In genomic region chr1:44112486-44112885, GRCh38 we compare ENCODE assay signal across 18 cellular contexts. TPM values are rescaled to one million over a fixed set of nuclear protein-coding genes. Genes with fewer than 3 reads are reported as not detected.
DNase-seq lines count a peak whose midpoint lies in the region; ATAC-seq, FAIRE-seq and TF ChIP-seq lines count a peak whose summit lies in the region.
"Had no signal": no experiment of that assay in that cellular context is flagged by ENCODE, and none has a peak within 500 bp of the region (broad histone marks: within the 10 kb centered on the region; RNA-seq: fewer than 3 reads in every experiment).

No MANE protein-coding gene starts in this region.

- H3F3A ChIP-seq in SK-N-SH (replicated peaks; ENCODE audit: insufficient read depth), result no peaks in the 10 kb centered on the region

- no peak for ATAC-seq in SK-N-SH treated with all-trans-retinoic acid at 6 μM for 48 hours
- no peak for ATAC-seq in HepG2

- H3K9me3 ChIP-seq in SK-N-SH (no peaks in the 10 kb centered on the region), adrenal gland (replicated peaks in 1 of 3) (no peaks in the 10 kb centered on the region), HepG2 (ENCODE audit: low read length) (no peaks in the 10 kb centered on the region)
- H3K9me3 ChIP-seq: Caco-2 had no signal

- CTCF ChIA-PET in SK-N-SH (lab: Yijun Ruan, JAX) (interaction anchor here (1.0 kb wide), 1 partner anchor 16 kb away, joined by 3 read pairs; no protein-coding TSS in a partner anchor), HepG2 (lab: Yijun Ruan, JAX; ENCODE audit: low intra/inter-chr PET ratio, low total read pairs) (no interaction called here)

- WGBS in SK-N-SH (ENCODE audit: low lambda C conversion rate), result 68% methylated on average over 3 of the region's 3 CpGs
- WGBS in adrenal gland, 4 donors, result 17 to 66% (median 41%) methylated on average over 3 of the region's 3 CpGs
- WGBS in HepG2 (ENCODE audit: low lambda C conversion rate), result 3% methylated on average over 3 of the region's 3 CpGs

- TF ChIP-seq CTCF in SK-N-SH (IDR thresholded peaks at IDR 0.05) (no peak), adrenal gland (IDR thresholded peaks at IDR 0.05) (no peak), HepG2 (CRISPR knock-in tag; IDR thresholded peaks at IDR 0.05) (no peak)

- no peak for DNase-seq in SK-N-SH
- DNase-seq in HCEC 1CT, result peak; percentile 29
- peak; percentile 47 to 77 (median 64) for DNase-seq in adrenal gland
- peak; percentile 25 for DNase-seq in iris pigment epithelial cell (ENCODE audit: low read depth)
- DNase-seq in NK-92 treated with Interleukin-12 subunit alpha and Interleukin-12 subunit beta, amount 100 ng/mL, for 24 hours (lab: John Stamatoyannopoulos, UW), result no peak
- DNase-seq in activated naive CD4-positive, alpha-beta T cell treated with anti-CD3 and anti-CD28 coated beads, Interleukin-2, amount 50 U/mL, for 16 hours, result no peak
- no peak for DNase-seq in HepG2 (ENCODE audit: low spot score)
- DNase-seq: AML-193, Caco-2, Kasumi-1, NCI-H1092, NCI-H345, PC-9 had no signal

- intact Hi-C loops in adrenal gland (cut with DNase I), result no loop called here
- intact Hi-C loops in HepG2 (cut with micrococcal nuclease; ENCODE audit: unreplicated experiment), result no loop called here

- POLR2A ChIA-PET in SK-N-SH (lab: Yijun Ruan, JAX) (no interaction called here), HepG2 (lab: Yijun Ruan, JAX) (no interaction called here)

- in situ Hi-C loops in HepG2 (cut with HindIII; ENCODE audit: extremely low pct_ligation_motif_present, low pct_unique_long_range_greater_than_20kb), result no loop called here

- no peaks in the 10 kb centered on the region for H3K79me2 ChIP-seq in SK-N-SH (ENCODE audit: insufficient read depth)
- H3K79me2 ChIP-seq in HepG2 (ENCODE audit: insufficient read depth, low read length), result no peaks in the 10 kb centered on the region

- BruUV-seq in HepG2 (replicated peaks; lab: Mats Ljungman, UMichigan), result no TSS peak

- H4K20me1 ChIP-seq in SK-N-SH (ENCODE audit: insufficient read depth) (no peaks in the 10 kb centered on the region), HepG2 (ENCODE audit: insufficient read depth, low read length) (no peaks in the 10 kb centered on the region)

- H3K27me3 ChIP-seq in SK-N-SH (ENCODE audit: insufficient read depth), result no peaks in the 10 kb centered on the region
- H3K27me3 ChIP-seq in adrenal gland, result no peaks in the 10 kb centered on the region
- peaks cover 1 to 23% of the 10 kb centered on the region in 2 experiments; a peak in 3 of 5 replicates for H3K27me3 ChIP-seq in HepG2 (ENCODE audit: control insufficient read depth in 1 of 2, insufficient read depth in 2 of 2, low read length in 2 of 2)

- no peak for FAIRE-seq in HepG2 (lab: Jason Lieb, UNC)
- FAIRE-seq: G401.6, H1 had no signal

- H3K9ac ChIP-seq in SK-N-SH, result no peak overlapping the region
- H3K9ac ChIP-seq in HepG2 (ENCODE audit: insufficient read depth, low read depth, low read length), result no peak overlapping the region

- TF ChIP-seq RAD21 in SK-N-SH (IDR thresholded peaks at IDR 0.05; ENCODE audit: low read length) (no peak), HepG2 (CRISPR knock-in tag; IDR thresholded peaks at IDR 0.05) (no peak)

- H2AFZ ChIP-seq in SK-N-SH (ENCODE audit: low read depth) (peak overlapping the region; percentile 29; the same call in 1 of the 2 replicates), HepG2 (ENCODE audit: low read length) (no peak overlapping the region)
- H2AFZ ChIP-seq: PC-9 had no signal

- no peaks in the 10 kb centered on the region for H3K36me3 ChIP-seq in SK-N-SH (replicated peaks in 1 of 2; ENCODE audit: control insufficient read depth in 1 of 2, insufficient read depth in 2 of 2, low read length in 1 of 2)
- no peaks in the 10 kb centered on the region for H3K36me3 ChIP-seq in adrenal gland (replicated peaks in 1 of 2)
- no peaks in the 10 kb centered on the region for H3K36me3 ChIP-seq in HepG2 (replicated peaks in 1 of 2; ENCODE audit: control insufficient read depth in 1 of 2, insufficient read depth in 2 of 2, low read length in 2 of 2)

- H3K9me2 ChIP-seq in SK-N-SH, result no peaks in the 10 kb centered on the region

- no peak overlapping the region for H3K27ac ChIP-seq in SK-N-SH (ENCODE audit: low read depth in 2 of 2, low read length in 1 of 2)
- peak overlapping the region in 2 of 5 donors; percentile 0 to 32 for H3K27ac ChIP-seq in adrenal gland
- H3K27ac ChIP-seq in HepG2 (ENCODE audit: extremely low read length, insufficient read depth, low read length), result no peak overlapping the region
- H3K27ac ChIP-seq: 22Rv1, PC-9, SK-N-MC had no signal

- TF ChIP-seq POLR2A in adrenal gland (IDR thresholded peaks at IDR 0.05), result no peak
- no peak for TF ChIP-seq POLR2A in HepG2 (IDR thresholded peaks at IDR 0.05; ENCODE audit: insufficient read depth in 1 of 2, low read depth in 2 of 2, low read length in 2 of 2)

- TF ChIP-seq EP300 in SK-N-SH (IDR thresholded peaks at IDR 0.05; ENCODE audit: borderline replicate concordance in 1 of 2, low read depth in 1 of 2, low read length in 1 of 2) (no peak), HepG2 (IDR thresholded peaks at IDR 0.05; ENCODE audit: low read depth in 2 of 2, low read length in 2 of 2) (no peak), HepG2 (CRISPR knock-in tag; IDR thresholded peaks at IDR 0.05; ENCODE audit: borderline replicate concordance) (no peak)

- H3K4me2 ChIP-seq in SK-N-SH (no peak overlapping the region), HepG2 (ENCODE audit: low read depth, low read length) (no peak overlapping the region)
- H3K4me2 ChIP-seq: PC-9 had no signal

- H3K4me3 ChIP-seq in SK-N-SH (ENCODE audit: low read depth in 2 of 2, low read length in 1 of 2) (no peak overlapping the region), adrenal gland (no peak overlapping the region), HepG2 (replicated peaks in 1 of 3; ENCODE audit: insufficient read depth in 1 of 3, low read depth in 2 of 3, low read length in 3 of 3) (no peak overlapping the region)
- H3K4me3 ChIP-seq: PC-9, SK-N-MC had no signal

- no peaks in the 10 kb centered on the region; a peak in 1 of 4 replicates for H3K4me1 ChIP-seq in SK-N-SH (ENCODE audit: control insufficient read depth in 1 of 2, insufficient read depth in 2 of 2, low read depth in 1 of 2, low read length in 1 of 2)
- peaks cover 0 to 27% of the 10 kb centered on the region in 2 donors for H3K4me1 ChIP-seq in adrenal gland (replicated peaks in 1 of 2)
- H3K4me1 ChIP-seq in HepG2 (ENCODE audit: insufficient read depth, low read length), result no peaks in the 10 kb centered on the region
- H3K4me1 ChIP-seq: Caco-2 had no signal

RNA-seq across cellular contexts. Expression of gene KLF17, which starts 6.1 kb away (rescaled TPM):
- polyA plus RNA-seq in SK-N-SH (2012; rRNA removed) (0.21 and 0.26 TPM in 2 replicates), adrenal gland (1 to 10 TPM in 1 of 3 donors, under 1 TPM in 2; 0.16 to 1.5 (median 0.37) TPM), HepG2 (2011; rRNA removed) (not detected in 2 replicates)
- polyA plus RNA-seq in SK-N-SH (2012; cell fraction: cytosol; rRNA removed), result 0.18 and 0.25 TPM in 2 replicates
- polyA plus RNA-seq in SK-N-SH (2012; cell fraction: nucleus; rRNA removed), result 0.29 and 0.38 TPM in 2 replicates
- total RNA-seq in adrenal gland (1 to 10 TPM in 3 of 8 donors, under 1 TPM in 4, not detected in 1; 0.14 to 4.6 (median 0.87) TPM), HepG2 (2016; rRNA removed; fragmentation: Illumina TruSeq; extraction: Trizol) (not detected in 2 replicates)
- not detected in 2 replicates for total RNA-seq in HepG2 (2016; cell fraction: cytosol; rRNA removed; fragmentation: Illumina TruSeq; extraction: Trizol; ENCODE audit: low read depth)
- not detected in 2 replicates for total RNA-seq in HepG2 (2016; cell fraction: insoluble cytoplasmic fraction; rRNA removed; fragmentation: Illumina TruSeq; extraction: Trizol)
- not detected in 2 replicates for total RNA-seq in HepG2 (2016; cell fraction: membrane; rRNA removed; fragmentation: Illumina TruSeq; extraction: Trizol)
- not detected in 2 replicates for total RNA-seq in HepG2 (2016; cell fraction: nucleus; rRNA removed; fragmentation: Illumina TruSeq; extraction: Trizol)
- polyA plus RNA-seq in HepG2 (2011; cell fraction: cytosol; rRNA removed), result not detected in 2 replicates
- polyA plus RNA-seq in HepG2 (2011; cell fraction: nucleus; rRNA removed), result not detected in 2 replicates
- not detected in 2 replicates for polyA plus RNA-seq in HepG2 (2012)
- polyA plus RNA-seq in HepG2 (2016; cell fraction: cytosol; fragmentation: Illumina TruSeq; extraction: Trizol; ENCODE audit: low read depth), result not detected in 2 replicates
- not detected in 2 replicates for polyA plus RNA-seq in HepG2 (2016; cell fraction: insoluble cytoplasmic fraction; fragmentation: Illumina TruSeq; extraction: Trizol; ENCODE audit: low read depth)
- not detected in 2 replicates for polyA plus RNA-seq in HepG2 (2016; cell fraction: membrane; fragmentation: Illumina TruSeq; extraction: Trizol; ENCODE audit: low read depth)
- polyA plus RNA-seq in HepG2 (2016; cell fraction: nucleus; fragmentation: Illumina TruSeq; extraction: Trizol; ENCODE audit: insufficient read depth, low read depth), result not detected in 2 replicates
- polyA minus RNA-seq in HepG2 (2011; rRNA and poly(A)+ RNA removed; ENCODE audit: low replicate concordance), result 0.96 TPM in 1 of 2 replicates, not detected in the other
- not detected in 2 replicates for polyA minus RNA-seq in HepG2 (2011; cell fraction: cytosol; rRNA and poly(A)+ RNA removed)
- polyA minus RNA-seq in HepG2 (2011; cell fraction: nucleus; rRNA and poly(A)+ RNA removed), result not detected in 2 replicates
- total RNA-seq: Caco-2, H1, PC-9 had no signal
- polyA plus RNA-seq: H1 had no signal

RNA-seq across cellular contexts. Expression of gene KLF18, which starts 28.9 kb away (rescaled TPM):
- not detected in 2 replicates for polyA plus RNA-seq in SK-N-SH (2012; rRNA removed)
- polyA plus RNA-seq in SK-N-SH (2012; cell fraction: cytosol; rRNA removed), result not detected in 2 replicates
- not detected in 2 replicates for polyA plus RNA-seq in SK-N-SH (2012; cell fraction: nucleus; rRNA removed)
- not detected for total RNA-seq in adrenal gland
- polyA plus RNA-seq in adrenal gland, result not detected
- not detected in 2 replicates for total RNA-seq in HepG2 (2016; rRNA removed; fragmentation: Illumina TruSeq; extraction: Trizol)
- not detected in 2 replicates for total RNA-seq in HepG2 (2016; cell fraction: cytosol; rRNA removed; fragmentation: Illumina TruSeq; extraction: Trizol; ENCODE audit: low read depth)
- total RNA-seq in HepG2 (2016; cell fraction: insoluble cytoplasmic fraction; rRNA removed; fragmentation: Illumina TruSeq; extraction: Trizol), result not detected in 2 replicates
- not detected in 2 replicates for total RNA-seq in HepG2 (2016; cell fraction: membrane; rRNA removed; fragmentation: Illumina TruSeq; extraction: Trizol)
- total RNA-seq in HepG2 (2016; cell fraction: nucleus; rRNA removed; fragmentation: Illumina TruSeq; extraction: Trizol), result not detected in 2 replicates
- not detected in 2 replicates for polyA plus RNA-seq in HepG2 (2011; rRNA removed)
- not detected in 2 replicates for polyA plus RNA-seq in HepG2 (2011; cell fraction: cytosol; rRNA removed)
- polyA plus RNA-seq in HepG2 (2011; cell fraction: nucleus; rRNA removed), result not detected in 2 replicates
- not detected in 2 replicates for polyA plus RNA-seq in HepG2 (2012)
- not detected in 2 replicates for polyA plus RNA-seq in HepG2 (2016; cell fraction: cytosol; fragmentation: Illumina TruSeq; extraction: Trizol; ENCODE audit: low read depth)
- not detected in 2 replicates for polyA plus RNA-seq in HepG2 (2016; cell fraction: insoluble cytoplasmic fraction; fragmentation: Illumina TruSeq; extraction: Trizol; ENCODE audit: low read depth)
- not detected in 2 replicates for polyA plus RNA-seq in HepG2 (2016; cell fraction: membrane; fragmentation: Illumina TruSeq; extraction: Trizol; ENCODE audit: low read depth)
- polyA plus RNA-seq in HepG2 (2016; cell fraction: nucleus; fragmentation: Illumina TruSeq; extraction: Trizol; ENCODE audit: insufficient read depth, low read depth), result not detected in 2 replicates
- polyA minus RNA-seq in HepG2 (2011; rRNA and poly(A)+ RNA removed; ENCODE audit: low replicate concordance), result 0.19 TPM in 1 of 2 replicates, not detected in the other
- polyA minus RNA-seq in HepG2 (2011; cell fraction: cytosol; rRNA and poly(A)+ RNA removed), result not detected in 2 replicates
- polyA minus RNA-seq in HepG2 (2011; cell fraction: nucleus; rRNA and poly(A)+ RNA removed), result not detected in 2 replicates
- total RNA-seq: Caco-2, PC-9 had no signal

Comparison
In these comparisons a context has a peak if more than half of its experiments do, and no peak if none do; other contexts are left out.
1. DNase-seq: peak in HCEC 1CT (single experiment), adrenal gland (7 of 7) and iris pigment epithelial cell (single experiment); none in SK-N-SH (single experiment), NK-92 treated with Interleukin-12 subunit alpha and Interleukin-12 subunit beta, amount 100 ng/mL, for 24 hours (single experiment), activated naive CD4-positive, alpha-beta T cell treated with anti-CD3 and anti-CD28 coated beads, Interleukin-2, amount 50 U/mL, for 16 hours (single experiment) and HepG2 (single experiment).